ENCODE assay signal across 26 cellular contexts in the genomic region with DNA sequence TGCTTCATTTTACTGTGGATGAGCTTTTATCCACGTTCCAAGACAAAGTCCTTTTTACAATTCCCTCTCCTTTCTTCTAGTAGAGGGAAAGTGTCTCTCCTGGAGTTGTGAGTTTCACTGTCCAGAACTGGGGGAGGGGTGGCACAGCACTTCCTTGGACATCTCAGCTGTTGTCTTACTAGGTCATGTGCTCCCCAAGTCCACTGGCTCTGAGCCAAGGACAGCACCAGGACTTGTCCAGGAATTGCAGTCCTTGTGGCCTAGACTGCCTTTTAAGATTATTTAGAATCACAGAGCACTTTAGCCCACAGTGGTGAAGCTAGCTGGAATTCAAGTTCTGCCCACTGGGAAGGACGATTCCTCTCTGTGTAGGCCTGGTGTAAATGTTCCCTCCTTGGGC.
DNase-seq lines count a peak whose midpoint lies in the region; ATAC-seq and TF ChIP-seq lines count a peak whose summit lies in the region.
"Had no signal": no experiment of that assay in that cellular context is flagged by ENCODE, and none has a peak within 500 bp of the region (broad histone marks: within the 10 kb centered on the region; RNA-seq: fewer than 3 reads in every experiment).

No MANE protein-coding gene starts in this region.

- POLR2A ChIA-PET in MCF 10A (lab: Yijun Ruan, JAX): no interaction called here

- H3K27ac Mint-ChIP-seq in MCF 10A (ENCODE audit: low read depth, unreplicated experiment) (no peak overlapping the region), osteocyte (ENCODE audit: unreplicated experiment) (no peak overlapping the region)
- H3K27ac Mint-ChIP-seq in stimulated activated memory B cell treated with anti-CD40 and anti-IgM and Interleukin-4, amounts not matched to agents 10 μg/mL and 1 μg/mL and 100 μg/mL, for 72 hours: no peak overlapping the region
- H3K27ac Mint-ChIP-seq: activated CD8-positive, alpha-beta memory T cell treated with anti-CD3 and anti-CD28 coated beads, Interleukin-2, amount 10 ng/mL, durations not matched to agents 7 days and 5 days; activated naive CD8-positive, alpha-beta T cell treated with anti-CD3 and anti-CD28 coated beads, Interleukin-2, amount 50 U/mL, for 24 hours; stimulated activated naive CD8-positive, alpha-beta T cell treated with anti-CD3 and anti-CD28 coated beads, Interleukin-15, amount 100 ng/mL, for 72 hours had no signal

- H3K9me3 Mint-ChIP-seq in MCF 10A (ENCODE audit: unreplicated experiment) (peaks cover 7% of the 10 kb centered on the region), osteocyte (ENCODE audit: unreplicated experiment) (peaks cover 10% of the 10 kb centered on the region)
- peaks cover 7% of the 10 kb centered on the region for H3K9me3 Mint-ChIP-seq in stimulated activated memory B cell treated with anti-CD40 and anti-IgM and Interleukin-4, amounts not matched to agents 10 μg/mL and 1 μg/mL and 100 μg/mL, for 72 hours

- H3K4me3 Mint-ChIP-seq in MCF 10A (ENCODE audit: unreplicated experiment): no peak overlapping the region
- no peak overlapping the region for H3K4me3 Mint-ChIP-seq in osteocyte (ENCODE audit: unreplicated experiment)
- H3K4me3 Mint-ChIP-seq in stimulated activated memory B cell treated with anti-CD40 and anti-IgM and Interleukin-4, amounts not matched to agents 10 μg/mL and 1 μg/mL and 100 μg/mL, for 72 hours: no peak overlapping the region
- H3K4me3 Mint-ChIP-seq: activated CD8-positive, alpha-beta memory T cell treated with anti-CD3 and anti-CD28 coated beads, Interleukin-2, amount 10 ng/mL, durations not matched to agents 7 days and 5 days; activated naive CD8-positive, alpha-beta T cell treated with anti-CD3 and anti-CD28 coated beads, Interleukin-2, amount 50 U/mL, for 24 hours; central memory CD8-positive, alpha-beta T cell; stimulated activated naive CD8-positive, alpha-beta T cell treated with anti-CD3 and anti-CD28 coated beads, Interleukin-15, amount 100 ng/mL, for 72 hours had no signal

- no peak overlapping the region for H2BK5ac ChIP-seq in mesenchymal stem cell (ENCODE audit: low read depth, low read length, poor library complexity, severe bottlenecking)

- CTCF ChIA-PET in MCF 10A (lab: Yijun Ruan, JAX): interaction anchor here (0.6 to 1.1 kb wide), 2 partner anchors 946 to 1343 kb away, joined by 3 to 4 read pairs; no protein-coding TSS in a partner anchor
- CTCF ChIA-PET in mammary epithelial cell (lab: Charles Lee; ENCODE audit: low non-redundant PET): no interaction called here

- BruUV-seq in MCF 10A (replicated peaks; lab: Mats Ljungman, UMichigan): no TSS peak
- no TSS peak for BruUV-seq in mammary epithelial cell (replicated peaks; lab: Mats Ljungman, UMichigan)

- H3K4me3 ChIP-seq in mammary epithelial cell (replicated peaks in 1 of 3; ENCODE audit: insufficient read depth in 1 of 3, low read depth in 2 of 3, low read length in 3 of 3) (no peak overlapping the region), mesenchymal stem cell (ENCODE audit: insufficient read depth in 1 of 2, low read depth in 1 of 2, low read length in 2 of 2) (no peak overlapping the region), aorta (ENCODE audit: low read length in 2 of 2) (no peak overlapping the region)
- H3K4me3 ChIP-seq: A549, esophagus squamous epithelium, GM12878, lung, ovary, upper lobe of right lung had no signal

- H4K8ac ChIP-seq in mesenchymal stem cell (ENCODE audit: low read length): peak overlapping the region; percentile 24

- peak; percentile 8 for DNase-seq in MCF 10A (ENCODE audit: unreplicated experiment)
- no peak for DNase-seq in mammary epithelial cell
- peak; percentile 26 for DNase-seq in brain pericyte (ENCODE audit: low read depth, low spot score)
- peak; percentile 69 for DNase-seq in mesenchymal stem cell
- no peak for DNase-seq in aorta
- DNase-seq in NCI-H2107 (lab: John Stamatoyannopoulos, UW): no peak
- no peak for DNase-seq in osteocyte (ENCODE audit: extremely low spot score, unreplicated experiment)
- DNase-seq: activated CD4-positive, alpha-beta T cell treated with anti-CD3 and anti-CD28 coated beads for 1 hour; activated CD8-positive, alpha-beta memory T cell treated with anti-CD3 and anti-CD28 coated beads, Interleukin-2, amount 10 ng/mL, durations not matched to agents 7 days and 5 days; activated naive CD8-positive, alpha-beta T cell treated with anti-CD3 and anti-CD28 coated beads, Interleukin-2, amount 50 U/mL, for 24 hours; DMS153; effector CD8-positive, alpha-beta T cell; esophagus squamous epithelium; H7; NCI-H226; ovary; stimulated activated CD4-positive, alpha-beta T cell treated with anti-CD3 and anti-CD28 coated beads, Interleukin-2, amount 100 ng/mL, for 48 hours; stimulated activated naive CD8-positive, alpha-beta T cell treated with anti-CD3 and anti-CD28 coated beads, Interleukin-15, amount 100 ng/mL, for 72 hours; T1000; upper lobe of right lung had no signal

- peak; percentile 26 for ATAC-seq in aorta (ENCODE audit: low FRiP score)
- no peak for ATAC-seq in stimulated activated memory B cell treated with anti-CD40 and anti-IgM and Interleukin-4, amounts not matched to agents 10 μg/mL and 1 μg/mL and 100 μg/mL, for 72 hours
- ATAC-seq: A549; activated CD8-positive, alpha-beta memory T cell treated with anti-CD3 and anti-CD28 coated beads, Interleukin-2, amount 10 ng/mL, durations not matched to agents 7 days and 5 days; activated naive CD8-positive, alpha-beta T cell treated with anti-CD3 and anti-CD28 coated beads, Interleukin-2, amount 50 U/mL, for 24 hours; GM12878; SK-N-SH treated with all-trans-retinoic acid at 6 μM for 48 hours; stimulated activated naive CD8-positive, alpha-beta T cell treated with anti-CD3 and anti-CD28 coated beads, Interleukin-15, amount 100 ng/mL, for 72 hours; upper lobe of right lung had no signal

- H4K91ac ChIP-seq in mesenchymal stem cell (ENCODE audit: low read length): no peak overlapping the region

- no peak overlapping the region for H3K23ac ChIP-seq in mesenchymal stem cell (ENCODE audit: low read length in 2 of 2)

- in situ Hi-C loops in mammary epithelial cell (cut with MboI; ENCODE audit: low sequenced_read_pairs in 2 of 2): loop anchor here in 1 of 2 donors (25.0 kb wide), 1 partner anchor 951 kb away; no protein-coding TSS in a partner anchor

- H3K9ac ChIP-seq in mammary epithelial cell (ENCODE audit: insufficient read depth, low read length): no peak overlapping the region
- no peak overlapping the region for H3K9ac ChIP-seq in mesenchymal stem cell (ENCODE audit: low read length)

- no peaks in the 10 kb centered on the region for H3K4me1 Mint-ChIP-seq in MCF 10A (ENCODE audit: insufficient read depth, unreplicated experiment)
- H3K4me1 Mint-ChIP-seq in osteocyte (ENCODE audit: unreplicated experiment): peaks cover 5% of the 10 kb centered on the region
- H3K4me1 Mint-ChIP-seq in stimulated activated memory B cell treated with anti-CD40 and anti-IgM and Interleukin-4, amounts not matched to agents 10 μg/mL and 1 μg/mL and 100 μg/mL, for 72 hours: no peaks in the 10 kb centered on the region
- H3K4me1 Mint-ChIP-seq: activated CD8-positive, alpha-beta memory T cell treated with anti-CD3 and anti-CD28 coated beads, Interleukin-2, amount 10 ng/mL, durations not matched to agents 7 days and 5 days; activated naive CD8-positive, alpha-beta T cell treated with anti-CD3 and anti-CD28 coated beads, Interleukin-2, amount 50 U/mL, for 24 hours; central memory CD8-positive, alpha-beta T cell; stimulated activated naive CD8-positive, alpha-beta T cell treated with anti-CD3 and anti-CD28 coated beads, Interleukin-15, amount 100 ng/mL, for 72 hours had no signal

- H3K4me1 ChIP-seq in mammary epithelial cell (ENCODE audit: insufficient read depth, low read length) (no peaks in the 10 kb centered on the region), mesenchymal stem cell (ENCODE audit: control insufficient read depth, insufficient read depth, low read depth, low read length) (peaks cover 2% of the 10 kb centered on the region), aorta (ENCODE audit: control insufficient read depth in 1 of 2, insufficient read depth in 2 of 2, low read length in 2 of 2) (no peaks in the 10 kb centered on the region)
- H3K4me1 ChIP-seq: A549, esophagus squamous epithelium, upper lobe of right lung had no signal

- peak overlapping the region in 1 of 2 experiments; percentile 24 for H3K18ac ChIP-seq in mesenchymal stem cell (ENCODE audit: low read depth in 1 of 2, low read length in 2 of 2)

- H3K4me2 ChIP-seq in mammary epithelial cell (ENCODE audit: insufficient read depth, low read depth, low read length) (no peak overlapping the region), mesenchymal stem cell (ENCODE audit: low read length, poor library complexity, severe bottlenecking) (no peak overlapping the region)
- H3K4me2 ChIP-seq: A549 had no signal

- no peaks in the 10 kb centered on the region for H4K20me1 ChIP-seq in mammary epithelial cell (ENCODE audit: insufficient read depth, low read length)

- H3K27me3 Mint-ChIP-seq in MCF 10A (ENCODE audit: insufficient read depth, unreplicated experiment): peaks cover 15% of the 10 kb centered on the region
- H3K27me3 Mint-ChIP-seq in osteocyte (ENCODE audit: unreplicated experiment): peaks cover 2% of the 10 kb centered on the region
- no peaks in the 10 kb centered on the region for H3K27me3 Mint-ChIP-seq in stimulated activated memory B cell treated with anti-CD40 and anti-IgM and Interleukin-4, amounts not matched to agents 10 μg/mL and 1 μg/mL and 100 μg/mL, for 72 hours
- H3K27me3 Mint-ChIP-seq: activated CD8-positive, alpha-beta memory T cell treated with anti-CD3 and anti-CD28 coated beads, Interleukin-2, amount 10 ng/mL, durations not matched to agents 7 days and 5 days; activated naive CD8-positive, alpha-beta T cell treated with anti-CD3 and anti-CD28 coated beads, Interleukin-2, amount 50 U/mL, for 24 hours; central memory CD8-positive, alpha-beta T cell; stimulated activated naive CD8-positive, alpha-beta T cell treated with anti-CD3 and anti-CD28 coated beads, Interleukin-15, amount 100 ng/mL, for 72 hours had no signal

- H3K27me3 ChIP-seq in mammary epithelial cell (ENCODE audit: insufficient read depth, low read length): no peaks in the 10 kb centered on the region
- no peaks in the 10 kb centered on the region for H3K27me3 ChIP-seq in mesenchymal stem cell (ENCODE audit: control insufficient read depth in 1 of 2, insufficient read depth in 1 of 2, low read length in 2 of 2)
- no peaks in the 10 kb centered on the region for H3K27me3 ChIP-seq in aorta (ENCODE audit: control insufficient read depth in 1 of 2, insufficient read depth in 2 of 2, low read length in 1 of 2)
- H3K27me3 ChIP-seq: esophagus squamous epithelium, ovary, upper lobe of right lung had no signal

- H2BK12ac ChIP-seq in mesenchymal stem cell (ENCODE audit: low read length in 2 of 2): no peak overlapping the region

- H2BK15ac ChIP-seq in mesenchymal stem cell (ENCODE audit: low read depth, poor library complexity, severe bottlenecking): no peak overlapping the region

- H3K9me3 ChIP-seq in mammary epithelial cell (replicated peaks; ENCODE audit: insufficient read depth, low read length): peaks cover 9% of the 10 kb centered on the region
- H3K9me3 ChIP-seq in mesenchymal stem cell (ENCODE audit: control insufficient read depth, low read length): peaks cover 13% of the 10 kb centered on the region
- H3K9me3 ChIP-seq in aorta (ENCODE audit: control insufficient read depth, low read length): no peaks in the 10 kb centered on the region
- H3K9me3 ChIP-seq: esophagus squamous epithelium, ovary, upper lobe of right lung had no signal

- H2AFZ ChIP-seq in mammary epithelial cell (ENCODE audit: low read depth, low read length): no peak overlapping the region
- no peak overlapping the region for H2AFZ ChIP-seq in mesenchymal stem cell (ENCODE audit: low read depth, low read length)

- H3K36me3 ChIP-seq in mammary epithelial cell (ENCODE audit: insufficient read depth, low read length) (no peaks in the 10 kb centered on the region), mesenchymal stem cell (ENCODE audit: control insufficient read depth in 1 of 2, insufficient read depth in 2 of 2, low read depth in 1 of 2, low read length in 2 of 2) (no peaks in the 10 kb centered on the region), aorta (ENCODE audit: control insufficient read depth in 1 of 2, insufficient read depth in 2 of 2, low read length in 1 of 2) (no peaks in the 10 kb centered on the region)
- H3K36me3 ChIP-seq: esophagus squamous epithelium, ovary, upper lobe of right lung had no signal

- H3K4ac ChIP-seq in mesenchymal stem cell (ENCODE audit: low read depth in 1 of 2, low read length in 2 of 2): no peak overlapping the region

- 17% methylated on average over 2 of the region's 2 CpGs for WGBS in mammary epithelial cell (ENCODE audit: low coverage, missing lambda C conversion rate)
- 55% methylated on average over 1 of the region's 2 CpGs for WGBS in mesenchymal stem cell
- WGBS in aorta, 2 donors: 37 to 39% methylated on average over 2 of the region's 2 CpGs

- H3K14ac ChIP-seq in mesenchymal stem cell (ENCODE audit: low read length in 2 of 2): no peak overlapping the region

- dilution Hi-C loops in mammary epithelial cell (cut with HindIII; ENCODE audit: low sequenced_read_pairs): no loop called here

- H2BK120ac ChIP-seq in mesenchymal stem cell (ENCODE audit: low read depth, low read length): no peak overlapping the region

- H3K27ac ChIP-seq in mammary epithelial cell (ENCODE audit: insufficient read depth, low read depth, low read length) (no peak overlapping the region), mesenchymal stem cell (ENCODE audit: low read length, poor library complexity, severe bottlenecking) (no peak overlapping the region), aorta (ENCODE audit: low read depth in 1 of 2, low read length in 2 of 2) (no peak overlapping the region)
- H3K27ac ChIP-seq: A549, esophagus squamous epithelium, ovary, upper lobe of right lung had no signal

- no peak overlapping the region for H2AK5ac ChIP-seq in mesenchymal stem cell (ENCODE audit: low read length, severe bottlenecking)

- intact Hi-C loops in MCF 10A (cut with micrococcal nuclease) (no loop called here), mammary epithelial cell (cut with micrococcal nuclease) (no loop called here), aorta (cut with DNase I) (no loop called here)

- no peaks in the 10 kb centered on the region for H3K79me1 ChIP-seq in mesenchymal stem cell (replicated peaks; ENCODE audit: low read length, poor library complexity, severe bottlenecking)

- no peaks in the 10 kb centered on the region for H3K79me2 ChIP-seq in mammary epithelial cell (ENCODE audit: insufficient read depth, low read length)

- no peaks in the 10 kb centered on the region for H3K36me3 Mint-ChIP-seq in MCF 10A (ENCODE audit: insufficient read depth, unreplicated experiment)
- H3K36me3 Mint-ChIP-seq in osteocyte (ENCODE audit: unreplicated experiment): no peaks in the 10 kb centered on the region
- H3K36me3 Mint-ChIP-seq in stimulated activated memory B cell treated with anti-CD40 and anti-IgM and Interleukin-4, amounts not matched to agents 10 μg/mL and 1 μg/mL and 100 μg/mL, for 72 hours: no peaks in the 10 kb centered on the region
- H3K36me3 Mint-ChIP-seq: activated CD8-positive, alpha-beta memory T cell treated with anti-CD3 and anti-CD28 coated beads, Interleukin-2, amount 10 ng/mL, durations not matched to agents 7 days and 5 days had no signal

- TF ChIP-seq CTCF in MCF 10A (IDR thresholded peaks at IDR 0.05; ENCODE audit: unreplicated experiment) (no peak), mammary epithelial cell (conservative IDR thresholded peaks at IDR 0.05 in 1 of 2, IDR thresholded peaks at IDR 0.05 in 1 of 2; ENCODE audit: extremely low read depth in 1 of 2, insufficient read depth in 1 of 2, low read depth in 1 of 2, low read length in 2 of 2) (no peak), osteocyte (IDR thresholded peaks at IDR 0.05) (no peak)

Comparison
In these comparisons a context has a peak if more than half of its experiments do, and no peak if none do; other contexts are left out.
1. DNase-seq: peak in MCF 10A (single experiment), brain pericyte (single experiment) and mesenchymal stem cell (single experiment); none in mammary epithelial cell (single experiment), aorta (0 of 2), NCI-H2107 (single experiment) and osteocyte (single experiment).